In genomic region chr1:81323862-81324261, GRCh38 we compare ENCODE assay signal across 9 cellular contexts.
"Had no signal": no experiment of that assay in that cellular context is flagged by ENCODE, and none has a peak within 500 bp of the region (broad histone marks: within the 10 kb centered on the region; RNA-seq: fewer than 3 reads in every experiment).

No MANE protein-coding gene starts in this region.

- H3K4me3 Mint-ChIP-seq: HFFc6 had no signal

- H3K4me3 ChIP-seq: HAP-1, K562 had no signal

- H3K9me3 ChIP-seq: HAP-1 had no signal

- DNase-seq: GOT3, HFFc6, IMR-90, KG1 had no signal

- FAIRE-seq: H54, HTR-8/SVneo, K562 had no signal

- H3K27ac Mint-ChIP-seq: HFFc6 had no signal

- H3K36me3 ChIP-seq: HAP-1 had no signal

- ATAC-seq: HCT116, K562 had no signal
